In genomic region chr18:35513181-35513932, GRCh38 we compare ENCODE assay signal across 11 cellular contexts. TPM values are rescaled to one million over a fixed set of nuclear protein-coding genes. Genes with fewer than 3 reads are reported as not detected.
DNase-seq lines count a peak whose midpoint lies in the region; ATAC-seq, FAIRE-seq and TF ChIP-seq lines count a peak whose summit lies in the region.
"Had no signal": no experiment of that assay in that cellular context is flagged by ENCODE, and none has a peak within 500 bp of the region (broad histone marks: within the 10 kb centered on the region; RNA-seq: fewer than 3 reads in every experiment).

No MANE protein-coding gene starts in this region.

- peak; percentile 29 for DNase-seq in HFFc6
- DNase-seq in mammary epithelial cell, result peak; percentile 61
- no peak for DNase-seq in keratinocyte (ENCODE audit: low read depth, low spot score)
- DNase-seq in GM10266 (ENCODE audit: extremely low spot score), result no peak
- no peak for DNase-seq in kidney
- DNase-seq in Peyer's patch, result no peak
- DNase-seq: GF-D8, KG1, spleen had no signal

- H3K4me3 Mint-ChIP-seq in HFFc6, result no peak overlapping the region

- H3K79me2 ChIP-seq in mammary epithelial cell (ENCODE audit: insufficient read depth, low read length) (no peaks in the 10 kb centered on the region), keratinocyte (ENCODE audit: control insufficient read depth, insufficient read depth, low read length) (no peaks in the 10 kb centered on the region)

- no peak for TF ChIP-seq CTCF in HFFc6 (IDR thresholded peaks at IDR 0.05)
- no peak for TF ChIP-seq CTCF in mammary epithelial cell (conservative IDR thresholded peaks at IDR 0.05 in 1 of 2, IDR thresholded peaks at IDR 0.05 in 1 of 2; ENCODE audit: extremely low read depth in 1 of 2, insufficient read depth in 1 of 2, low read depth in 1 of 2, low read length in 2 of 2)
- TF ChIP-seq CTCF in keratinocyte (optimal IDR thresholded peaks at IDR 0.05 in 1 of 3, IDR thresholded peaks at IDR 0.05 in 1 of 3, conservative IDR thresholded peaks at IDR 0.05 in 1 of 3; ENCODE audit: extremely low read depth in 1 of 3, insufficient read depth in 2 of 3, low read length in 3 of 3), result no peak
- no peak for TF ChIP-seq CTCF in GM10266 (IDR thresholded peaks at IDR 0.05; ENCODE audit: control insufficient read depth, insufficient read depth, low read depth, missing control alignments)
- TF ChIP-seq CTCF in kidney (IDR thresholded peaks at IDR 0.05; ENCODE audit: borderline replicate concordance, extremely low read depth, insufficient read depth), result no peak
- TF ChIP-seq CTCF in Peyer's patch (IDR thresholded peaks at IDR 0.05), result no peak

- BruUV-seq in mammary epithelial cell (replicated peaks; lab: Mats Ljungman, UMichigan), result no TSS peak

- FAIRE-seq in keratinocyte (lab: Jason Lieb, UNC), result peak; percentile 71
- no peak for FAIRE-seq in kidney (lab: Jason Lieb, UNC)

- H3K36me3 ChIP-seq in mammary epithelial cell (ENCODE audit: insufficient read depth, low read length), result no peaks in the 10 kb centered on the region
- H3K36me3 ChIP-seq in keratinocyte (ENCODE audit: control insufficient read depth in 2 of 2, extremely low read depth in 1 of 2, insufficient read depth in 2 of 2, low read length in 2 of 2), result no peaks in the 10 kb centered on the region
- no peaks in the 10 kb centered on the region for H3K36me3 ChIP-seq in subcutaneous abdominal adipose tissue (ENCODE audit: control insufficient read depth in 5 of 5, insufficient read depth in 5 of 5, low read length in 5 of 5)
- H3K36me3 ChIP-seq in kidney (ENCODE audit: control insufficient read depth in 1 of 2, insufficient read depth in 2 of 2, low read length in 2 of 2), result no peaks in the 10 kb centered on the region
- no peaks in the 10 kb centered on the region for H3K36me3 ChIP-seq in Peyer's patch
- H3K36me3 ChIP-seq: spleen had no signal

- H2AFZ ChIP-seq in mammary epithelial cell (ENCODE audit: low read depth, low read length) (peak overlapping the region; percentile 78), keratinocyte (ENCODE audit: control insufficient read depth, low read length) (peak overlapping the region; percentile 90)

- no peak for ATAC-seq in HG02588 (IDR thresholded peaks at IDR 0.05; ENCODE audit: unreplicated experiment)

- in situ Hi-C loops in mammary epithelial cell (cut with MboI; ENCODE audit: low sequenced_read_pairs in 2 of 2), result no loop called here

- H3K9me1 ChIP-seq in keratinocyte (ENCODE audit: control insufficient read depth, extremely low read depth, insufficient read depth, low read length), result no peaks in the 10 kb centered on the region

- no peak for TF ChIP-seq POLR2A in Peyer's patch (IDR thresholded peaks at IDR 0.05)

- H3K4me1 ChIP-seq in mammary epithelial cell (ENCODE audit: insufficient read depth, low read length), result peaks cover 38% of the 10 kb centered on the region
- H3K4me1 ChIP-seq in keratinocyte (ENCODE audit: control insufficient read depth, extremely low read depth, insufficient read depth, low read length), result peaks cover 13% of the 10 kb centered on the region
- peaks cover 0 to 42% (median 36%) of the 10 kb centered on the region in 5 donors for H3K4me1 ChIP-seq in subcutaneous abdominal adipose tissue (ENCODE audit: control insufficient read depth in 5 of 5, insufficient read depth in 5 of 5, low read length in 5 of 5)
- H3K4me1 ChIP-seq in kidney (ENCODE audit: control insufficient read depth in 1 of 2, insufficient read depth in 1 of 2, low read depth in 1 of 2, low read length in 2 of 2), result no peaks in the 10 kb centered on the region
- H3K4me1 ChIP-seq in Peyer's patch, result no peaks in the 10 kb centered on the region

- peaks cover 32% of the 10 kb centered on the region for H3K4me1 Mint-ChIP-seq in HFFc6 (ENCODE audit: low read depth)

- H3K4me2 ChIP-seq in mammary epithelial cell (ENCODE audit: insufficient read depth, low read depth, low read length), result peak overlapping the region; percentile 10
- peak overlapping the region; percentile 47 for H3K4me2 ChIP-seq in keratinocyte (ENCODE audit: control insufficient read depth, extremely low read depth, insufficient read depth, low read depth, low read length)

- 33% methylated on average over 6 of the region's 7 CpGs for WGBS in mammary epithelial cell (ENCODE audit: low coverage, missing lambda C conversion rate)

- no peak overlapping the region for H3K9ac ChIP-seq in mammary epithelial cell (ENCODE audit: insufficient read depth, low read length)
- H3K9ac ChIP-seq in keratinocyte (ENCODE audit: control insufficient read depth, extremely low read depth, insufficient read depth, low read length), result no peak overlapping the region
- H3K9ac ChIP-seq in subcutaneous abdominal adipose tissue (ENCODE audit: low read length in 5 of 5), result no peak overlapping the region
- H3K9ac ChIP-seq in kidney (ENCODE audit: low read length in 2 of 2), result no peak overlapping the region

- dilution Hi-C loops in mammary epithelial cell (cut with HindIII; ENCODE audit: low sequenced_read_pairs), result loop anchor here (5.0 kb wide), 1 partner anchor 56 kb away; no protein-coding TSS in a partner anchor
- dilution Hi-C loops in keratinocyte (cut with MboI; ENCODE audit: extremely low pct_ligation_motif_present, low sequenced_read_pairs), result no loop called here

- no peaks in the 10 kb centered on the region for H3K9me3 Mint-ChIP-seq in HFFc6

- H3K9me3 ChIP-seq in mammary epithelial cell (replicated peaks; ENCODE audit: insufficient read depth, low read length), result no peaks in the 10 kb centered on the region
- no peaks in the 10 kb centered on the region for H3K9me3 ChIP-seq in keratinocyte (ENCODE audit: control insufficient read depth, low read depth, low read length)
- no peaks in the 10 kb centered on the region for H3K9me3 ChIP-seq in subcutaneous abdominal adipose tissue (ENCODE audit: control insufficient read depth in 5 of 5, low read length in 5 of 5)
- H3K9me3 ChIP-seq in kidney (ENCODE audit: control insufficient read depth in 1 of 2, low read length in 2 of 2), result no peaks in the 10 kb centered on the region
- no peaks in the 10 kb centered on the region for H3K9me3 ChIP-seq in Peyer's patch
- H3K9me3 ChIP-seq: spleen had no signal

- CTCF ChIA-PET in mammary epithelial cell (lab: Charles Lee; ENCODE audit: low non-redundant PET), result no interaction called here

- no peaks in the 10 kb centered on the region for H3K27me3 ChIP-seq in mammary epithelial cell (ENCODE audit: insufficient read depth, low read length)
- no peaks in the 10 kb centered on the region for H3K27me3 ChIP-seq in keratinocyte (ENCODE audit: control insufficient read depth, extremely low read depth, insufficient read depth, low read length)
- no peaks in the 10 kb centered on the region for H3K27me3 ChIP-seq in subcutaneous abdominal adipose tissue (ENCODE audit: control insufficient read depth in 5 of 5, insufficient read depth in 4 of 5, low read length in 5 of 5)
- H3K27me3 ChIP-seq in Peyer's patch, result no peaks in the 10 kb centered on the region
- H3K27me3 ChIP-seq: spleen had no signal

- intact Hi-C loops in mammary epithelial cell (cut with micrococcal nuclease), result loop anchor here (10.0 kb wide), 1 partner anchor 279 kb away; no protein-coding TSS in a partner anchor
- intact Hi-C loops in kidney (cut with DNase I), result no loop called here

- no peaks in the 10 kb centered on the region for H3K36me3 Mint-ChIP-seq in HFFc6 (ENCODE audit: low read depth)

- peak overlapping the region; percentile 51 for H3K27ac Mint-ChIP-seq in HFFc6

- H3K4me3 ChIP-seq in mammary epithelial cell (replicated peaks in 1 of 3; ENCODE audit: insufficient read depth in 1 of 3, low read depth in 2 of 3, low read length in 3 of 3) (no peak overlapping the region), keratinocyte (ENCODE audit: control insufficient read depth in 2 of 3, extremely low read depth in 1 of 3, insufficient read depth in 2 of 3, low read depth in 1 of 3, low read length in 3 of 3) (no peak overlapping the region), subcutaneous abdominal adipose tissue (ENCODE audit: low read depth in 1 of 5, low read length in 5 of 5) (no peak overlapping the region), kidney (ENCODE audit: low read length in 2 of 2) (no peak overlapping the region), Peyer's patch (no peak overlapping the region)
- H3K4me3 ChIP-seq: spleen had no signal

- H3K27me3 Mint-ChIP-seq in HFFc6 (ENCODE audit: insufficient read depth), result peaks cover 5% of the 10 kb centered on the region

- H3K27ac ChIP-seq in mammary epithelial cell (ENCODE audit: insufficient read depth, low read depth, low read length) (peak overlapping the region; percentile 9), keratinocyte (ENCODE audit: control insufficient read depth, insufficient read depth, low read length) (peak overlapping the region; percentile 6), subcutaneous abdominal adipose tissue (ENCODE audit: low read depth, low read length) (peak overlapping the region; percentile 66), kidney (ENCODE audit: low read depth in 2 of 2, low read length in 2 of 2) (no peak overlapping the region), Peyer's patch (no peak overlapping the region)
- H3K27ac ChIP-seq: spleen had no signal

- H4K20me1 ChIP-seq in mammary epithelial cell (ENCODE audit: insufficient read depth, low read length), result no peaks in the 10 kb centered on the region
- no peaks in the 10 kb centered on the region for H4K20me1 ChIP-seq in keratinocyte (ENCODE audit: control insufficient read depth, extremely low read depth, insufficient read depth, low read length)

RNA-seq across cellular contexts. Expression of gene INO80C, which starts 15.6 kb away (rescaled TPM):
- 10 to 100 TPM; 10.4 to 13.3 (median 12.1) TPM for total RNA-seq in HFFc6 (2021; fragmentation: NEBNext Ultra II Directional; extraction: Animal tissue kit (Norgen Biotek cat#: 25700))
- total RNA-seq in mammary epithelial cell (10 to 100 TPM in 1 of 2 donors, 1 to 10 TPM in 1; 7.2 to 46.5 TPM), kidney (20.9 TPM), Peyer's patch (10 to 100 TPM in 3 of 4 donors, 1 to 10 TPM in 1; 9.5 to 20.6 (median 17.1) TPM)
- polyA plus RNA-seq in mammary epithelial cell (42.5 TPM), keratinocyte (41.6 to 54.7 TPM (median 43.7 TPM) in 3 replicates), kidney (ENCODE audit: insufficient read depth, low read depth, low replicate concordance) (38.2 TPM)
- polyA minus RNA-seq in mammary epithelial cell (20.4 TPM), keratinocyte (19.7 to 32.4 TPM (median 20.8 TPM) in 3 replicates)
- 24.0 TPM for polyA plus RNA-seq in keratinocyte (2011; ENCODE audit: low read depth)
- 30.4 and 32.9 TPM in 2 replicates for polyA plus RNA-seq in keratinocyte (2011; cell fraction: cytosol; rRNA removed)
- polyA plus RNA-seq in keratinocyte (2011; cell fraction: nucleus; rRNA removed), result 48.2 and 56.9 TPM in 2 replicates
- polyA plus RNA-seq in keratinocyte (2012; ENCODE audit: low replicate concordance), result 27.2 and 40.3 TPM in 2 replicates
- 24.6 TPM for polyA minus RNA-seq in keratinocyte (2011; cell fraction: cytosol; rRNA and poly(A)+ RNA removed)
- 12.5 and 15.1 TPM in 2 replicates for polyA minus RNA-seq in keratinocyte (2011; cell fraction: nucleus; rRNA and poly(A)+ RNA removed)

Comparison
In these comparisons a context has a peak if more than half of its experiments do, and no peak if none do; other contexts are left out.
1. DNase-seq: peak in HFFc6 (single experiment) and mammary epithelial cell (single experiment); none in keratinocyte (single experiment), GM10266 (single experiment), kidney (single experiment) and Peyer's patch (0 of 3).
2. H3K27ac ChIP-seq: peak in mammary epithelial cell (single experiment), keratinocyte (single experiment) and subcutaneous abdominal adipose tissue (single experiment); none in kidney (0 of 2) and Peyer's patch (0 of 4).